8 cellular contexts compared by ENCODE assay signal in genomic region chr11:406796-407650, GRCh38. TPM values are rescaled to one million over a fixed set of nuclear protein-coding genes. Genes with fewer than 3 reads are reported as not detected.
A peak's percentile ranks its signal among the peaks of the same experiment; 100 is the strongest.
DNase-seq lines count a peak whose midpoint lies in the region; ATAC-seq and TF ChIP-seq lines count a peak whose summit lies in the region.

No MANE protein-coding gene starts in this region.

- H3K27me3 Mint-ChIP-seq in natural killer cell (ENCODE audit: low read depth in 2 of 2): no peaks in the 10 kb centered on the region
- H3K27me3 Mint-ChIP-seq in stimulated activated naive CD8-positive, alpha-beta T cell treated with anti-CD3 and anti-CD28 coated beads, Interleukin-15, amount 100 ng/mL, for 72 hours: no peaks in the 10 kb centered on the region

- H3K9me2 ChIP-seq in OCI-LY1 (ENCODE audit: low read depth, low read length): no peaks in the 10 kb centered on the region

- H3K4me2 ChIP-seq in OCI-LY1 (ENCODE audit: low read length): peak overlapping the region; percentile 73
- H3K4me2 ChIP-seq in fibroblast of lung (ENCODE audit: extremely low read depth, insufficient read depth, low read length): peak overlapping the region; percentile 71

- peak overlapping the region; percentile 73 to 82 for H3K27ac Mint-ChIP-seq in natural killer cell
- H3K27ac Mint-ChIP-seq in stimulated activated naive CD8-positive, alpha-beta T cell treated with anti-CD3 and anti-CD28 coated beads, Interleukin-15, amount 100 ng/mL, for 72 hours: no peak overlapping the region

- no peaks in the 10 kb centered on the region for H3K9me3 Mint-ChIP-seq in natural killer cell
- H3K9me3 Mint-ChIP-seq in stimulated activated naive CD8-positive, alpha-beta T cell treated with anti-CD3 and anti-CD28 coated beads, Interleukin-15, amount 100 ng/mL, for 72 hours: no peaks in the 10 kb centered on the region

- no peaks in the 10 kb centered on the region for H3K36me3 ChIP-seq in OCI-LY1 (ENCODE audit: insufficient read depth, low read length)
- no peaks in the 10 kb centered on the region for H3K36me3 ChIP-seq in fibroblast of lung (ENCODE audit: control insufficient read depth, insufficient read depth, low read length)

- TF ChIP-seq CTCF in OCI-LY1 (IDR thresholded peaks at IDR 0.05; ENCODE audit: low read length) (no peak; the same call in 1 of the 2 replicates), fibroblast of lung (conservative IDR thresholded peaks at IDR 0.05 in 1 of 2, IDR thresholded peaks at IDR 0.05 in 1 of 2; ENCODE audit: low read depth in 1 of 2, low read length in 2 of 2) (no peak), natural killer cell (IDR thresholded peaks at IDR 0.05) (peak; percentile 53)

- H3F3A ChIP-seq in OCI-LY1 (ENCODE audit: insufficient read depth, low read length): no peaks in the 10 kb centered on the region

- H3K9me3 ChIP-seq in OCI-LY1 (ENCODE audit: low read length) (no peaks in the 10 kb centered on the region), fibroblast of lung (ENCODE audit: control insufficient read depth, insufficient read depth, low read depth, low read length) (no peaks in the 10 kb centered on the region)

- no peaks in the 10 kb centered on the region for H4K20me1 ChIP-seq in OCI-LY1 (ENCODE audit: insufficient read depth, low read length)
- no peaks in the 10 kb centered on the region for H4K20me1 ChIP-seq in fibroblast of lung (ENCODE audit: control insufficient read depth, extremely low read depth, insufficient read depth, low read length)

- peak overlapping the region; percentile 50 for H3K4me3 Mint-ChIP-seq in natural killer cell
- H3K4me3 Mint-ChIP-seq in stimulated activated naive CD8-positive, alpha-beta T cell treated with anti-CD3 and anti-CD28 coated beads, Interleukin-15, amount 100 ng/mL, for 72 hours: peak overlapping the region; percentile 73 to 76

- H3K79me2 ChIP-seq in OCI-LY1 (ENCODE audit: insufficient read depth, low read length): no peaks in the 10 kb centered on the region
- H3K79me2 ChIP-seq in fibroblast of lung (ENCODE audit: control insufficient read depth, insufficient read depth, low read length): no peaks in the 10 kb centered on the region

- H3K27me3 ChIP-seq in OCI-LY1 (ENCODE audit: insufficient read depth, low read length) (no peaks in the 10 kb centered on the region; the same call in 1 of the 2 replicates), fibroblast of lung (ENCODE audit: control insufficient read depth, insufficient read depth, low read length) (no peaks in the 10 kb centered on the region)

- no peak overlapping the region for H2AFZ ChIP-seq in OCI-LY1 (ENCODE audit: low read length)
- H2AFZ ChIP-seq in fibroblast of lung (ENCODE audit: low read length): peak overlapping the region; percentile 53

- H3K9ac ChIP-seq in OCI-LY1 (ENCODE audit: low read length) (peak overlapping the region; percentile 37), fibroblast of lung (ENCODE audit: insufficient read depth, low read length) (peak overlapping the region; percentile 63)

- no peaks in the 10 kb centered on the region for H3K36me3 Mint-ChIP-seq in natural killer cell

- DNase-seq in activated T-cell treated with anti-CD3 and anti-CD28 coated beads, Interleukin-2, amount 50 U/mL, for 1 hour: peak; percentile 90
- DNase-seq in fibroblast of lung (ENCODE audit: low read depth in 2 of 2) (peak; percentile 71), natural killer cell (peak; percentile 98), mesenteric fat pad (ENCODE audit: low spot score) (no peak)
- peak; percentile 91 to 95 for DNase-seq in stimulated activated naive CD8-positive, alpha-beta T cell treated with anti-CD3 and anti-CD28 coated beads, Interleukin-15, amount 100 ng/mL, for 72 hours

- H3K4me1 ChIP-seq in OCI-LY1 (ENCODE audit: insufficient read depth, low read length, severe bottlenecking) (peaks cover 11% of the 10 kb centered on the region), fibroblast of lung (ENCODE audit: control insufficient read depth, extremely low read depth, insufficient read depth, low read length) (no peaks in the 10 kb centered on the region)

- H3K4me3 ChIP-seq in OCI-LY1 (ENCODE audit: low read depth, low read length, poor library complexity, severe bottlenecking) (peak overlapping the region; percentile 59), fibroblast of lung (replicated peaks in 1 of 4; ENCODE audit: control extremely low read depth in 1 of 4, insufficient read depth in 1 of 4, low read depth in 3 of 4, low read length in 4 of 4) (peak overlapping the region; percentile 31 to 67 (median 50))

- H3K27ac ChIP-seq in OCI-LY1 (ENCODE audit: low read depth, low read length, poor library complexity, severe bottlenecking) (no peak overlapping the region), fibroblast of lung (ENCODE audit: insufficient read depth, low read length) (no peak overlapping the region)

- ATAC-seq in GM18511 (IDR thresholded peaks at IDR 0.05; ENCODE audit: unreplicated experiment) (peak; percentile 80), HG03039 (IDR thresholded peaks at IDR 0.05; ENCODE audit: unreplicated experiment) (peak; percentile 59), natural killer cell (peak; percentile 92 to 96 (median 93))
- peak; percentile 91 for ATAC-seq in stimulated activated naive CD8-positive, alpha-beta T cell treated with anti-CD3 and anti-CD28 coated beads, Interleukin-15, amount 100 ng/mL, for 72 hours

- H3K4me1 Mint-ChIP-seq in natural killer cell: peaks cover 0 to 18% of the 10 kb centered on the region in 2 donors
- peaks cover 28% of the 10 kb centered on the region for H3K4me1 Mint-ChIP-seq in stimulated activated naive CD8-positive, alpha-beta T cell treated with anti-CD3 and anti-CD28 coated beads, Interleukin-15, amount 100 ng/mL, for 72 hours

- intact Hi-C loops in natural killer cell (cut with micrococcal nuclease): loop anchor here (2.0 to 5.0 kb wide), 2 partner anchors 44 to 100 kb away; partner anchors contain the start of genes PTDSS2 and RNH1

RNA-seq across cellular contexts. Expression of gene SIGIRR, which starts 7.8 kb away (rescaled TPM):
- total RNA-seq in fibroblast of lung (13.4 and 16.7 TPM in 2 replicates), natural killer cell (100 to 1,000 TPM; 619 to 690 (median 666) TPM), mesenteric fat pad (25.3 TPM)
- polyA plus RNA-seq in fibroblast of lung: 8.9 and 10.5 TPM in 2 replicates
- polyA plus RNA-seq in fibroblast of lung (2012): 25.6 and 29.5 TPM in 2 replicates
- polyA minus RNA-seq in fibroblast of lung (ENCODE audit: low replicate concordance): 7.6 and 9.5 TPM in 2 replicates

RNA-seq across cellular contexts. Expression of gene PKP3, which starts 13.0 kb away (rescaled TPM):
- total RNA-seq in fibroblast of lung: 0.26 and 0.83 TPM in 2 replicates
- 0.17 and 0.24 TPM in 2 replicates for polyA plus RNA-seq in fibroblast of lung
- 0.38 and 0.84 TPM in 2 replicates for polyA plus RNA-seq in fibroblast of lung (2012)
- polyA minus RNA-seq in fibroblast of lung (ENCODE audit: low replicate concordance): 0.15 TPM in 1 of 2 replicates, not detected in the other
- under 1 TPM in 2 of 3 donors, not detected in 1; 0.29 to 0.56 TPM for total RNA-seq in natural killer cell
- total RNA-seq in mesenteric fat pad: 1.2 TPM

RNA-seq across cellular contexts. Expression of gene ANO9, which starts 34.8 kb away (rescaled TPM):
- not detected in 2 replicates for total RNA-seq in fibroblast of lung
- polyA plus RNA-seq in fibroblast of lung: not detected in 2 replicates
- 0.02 TPM in 1 of 2 replicates, not detected in the other for polyA plus RNA-seq in fibroblast of lung (2012)
- not detected in 2 replicates for polyA minus RNA-seq in fibroblast of lung (ENCODE audit: low replicate concordance)
- 10 to 100 TPM; 15.1 to 21.3 (median 15.1) TPM for total RNA-seq in natural killer cell
- total RNA-seq in mesenteric fat pad: 1.2 TPM

RNA-seq across cellular contexts. Expression of gene B4GALNT4, which starts 37.7 kb away (rescaled TPM):
- total RNA-seq in fibroblast of lung: 1.5 and 1.8 TPM in 2 replicates
- 1.4 and 3.8 TPM in 2 replicates for polyA plus RNA-seq in fibroblast of lung
- polyA plus RNA-seq in fibroblast of lung (2012): 4.2 and 5.7 TPM in 2 replicates
- polyA minus RNA-seq in fibroblast of lung (ENCODE audit: low replicate concordance): 0.93 and 1.2 TPM in 2 replicates
- total RNA-seq in natural killer cell: 1 to 10 TPM in 2 of 3 donors, under 1 TPM in 1; 0.66 to 1.5 (median 1.5) TPM
- total RNA-seq in mesenteric fat pad: not detected

RNA-seq across cellular contexts. Expression of gene PTDSS2, which starts 43.1 kb away (rescaled TPM):
- total RNA-seq in fibroblast of lung (31.8 and 36.7 TPM in 2 replicates), natural killer cell (10 to 100 TPM; 21.5 to 25.1 (median 23.4) TPM), mesenteric fat pad (26.9 TPM)
- polyA plus RNA-seq in fibroblast of lung: 17.4 and 18.1 TPM in 2 replicates
- 21.6 and 25.9 TPM in 2 replicates for polyA plus RNA-seq in fibroblast of lung (2012)
- 57.5 and 90.3 TPM in 2 replicates for polyA minus RNA-seq in fibroblast of lung (ENCODE audit: low replicate concordance)

Comparison
In these comparisons a context has a peak if more than half of its experiments do, and no peak if none do; other contexts are left out.
1. H3K27ac Mint-ChIP-seq: peak in natural killer cell (2 of 2); none in stimulated activated naive CD8-positive, alpha-beta T cell treated with anti-CD3 and anti-CD28 coated beads, Interleukin-15, amount 100 ng/mL, for 72 hours (0 of 2).
2. RNA of gene SIGIRR, which starts 7.8 kb away (total RNA-seq): 619 to 690 TPM in natural killer cell; 25.3 TPM in mesenteric fat pad (single experiment) and 13.4 to 16.7 TPM in fibroblast of lung; every median in the first group is over 10 times any median in the second.
3. Peak in every context shown above with its lines, with median percentiles within 50 percentile points of each other: ATAC-seq.